In the genomic region with DNA sequence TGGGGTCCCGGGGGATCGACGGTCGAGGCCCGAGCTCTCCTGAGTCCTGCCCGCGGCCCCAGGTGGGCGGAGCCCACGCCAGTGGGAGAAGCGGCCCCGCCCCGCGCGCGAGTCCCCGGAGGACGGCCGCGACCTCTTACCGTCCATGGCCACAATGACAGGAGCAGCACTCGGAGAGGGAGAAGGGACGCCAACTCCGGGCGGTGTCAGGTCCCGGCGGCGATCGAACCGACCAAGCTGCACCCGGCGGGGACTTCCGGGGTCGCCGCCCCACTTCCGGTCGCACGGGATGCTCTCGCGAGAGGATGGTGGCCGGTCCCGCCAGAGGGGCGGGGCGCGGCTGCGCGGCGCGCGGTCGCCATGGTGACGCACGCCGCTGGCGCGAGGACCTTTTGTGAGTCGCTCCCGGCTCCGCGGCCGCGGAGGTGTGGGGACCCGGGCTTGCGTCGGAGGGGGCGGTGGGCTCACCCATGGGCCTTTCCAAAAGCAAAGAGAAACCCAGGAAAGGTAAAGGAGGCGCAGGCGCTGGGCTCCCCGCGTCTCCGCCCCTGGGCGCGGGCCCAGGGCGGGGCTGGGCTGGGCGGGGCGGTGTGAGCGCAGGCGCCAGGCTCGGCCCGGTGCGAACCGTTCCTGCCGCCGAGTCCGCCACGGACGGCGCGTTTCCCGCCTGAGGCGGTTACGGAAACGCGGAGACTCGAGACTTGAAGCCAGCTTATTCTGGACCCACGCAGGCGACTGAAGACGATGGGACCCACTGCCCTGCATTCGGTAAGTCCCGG, we compare ENCODE assay signal across 1 cellular context.
TF ChIP-seq lines count a peak whose summit lies in the region.

A gene (minus strand): TSS at position 267 of the 779 bp plus-strand sequence. CDS start 120 bp downstream, at position 147.
A gene (plus strand): TSS at position 395 of the 779 bp plus-strand sequence. CDS start 76 bp downstream, at position 471.

TF ChIP-seq in IMR-90, 13 proteins besides CTCF, POLR2A, EP300 and RAD21:
- TF ChIP-seq, protein P1, sequence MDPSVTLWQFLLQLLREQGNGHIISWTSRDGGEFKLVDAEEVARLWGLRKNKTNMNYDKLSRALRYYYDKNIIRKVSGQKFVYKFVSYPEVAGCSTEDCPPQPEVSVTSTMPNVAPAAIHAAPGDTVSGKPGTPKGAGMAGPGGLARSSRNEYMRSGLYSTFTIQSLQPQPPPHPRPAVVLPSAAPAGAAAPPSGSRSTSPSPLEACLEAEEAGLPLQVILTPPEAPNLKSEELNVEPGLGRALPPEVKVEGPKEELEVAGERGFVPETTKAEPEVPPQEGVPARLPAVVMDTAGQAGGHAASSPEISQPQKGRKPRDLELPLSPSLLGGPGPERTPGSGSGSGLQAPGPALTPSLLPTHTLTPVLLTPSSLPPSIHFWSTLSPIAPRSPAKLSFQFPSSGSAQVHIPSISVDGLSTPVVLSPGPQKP (IDR thresholded peaks at IDR 0.05; ENCODE audit: borderline replicate concordance, low read depth, low read length) = 0 out of 2 replicates have a peak, but pooled peaks have one; percentile 25
- TF ChIP-seq MAZ (IDR thresholded peaks at IDR 0.05; ENCODE audit: borderline replicate concordance, low read depth, low read length) (peak; percentile 85; the same call in 1 of the 2 replicates), MXI1 (IDR thresholded peaks at IDR 0.05; ENCODE audit: borderline replicate concordance, low read depth, low read length) (peak; percentile 95), FOS (IDR thresholded peaks at IDR 0.05; ENCODE audit: low read depth, low read length) (no peak), RCOR1 (IDR thresholded peaks at IDR 0.05; ENCODE audit: insufficient replicate concordance, low read length) (no peak), NFE2L2 (IDR thresholded peaks at IDR 0.05; ENCODE audit: low read depth, low read length) (no peak)
TF ChIP-seq in IMR-90: peak in this region for 3.
